9 cellular contexts compared by ENCODE assay signal in genomic region chr4:137531121-137531520, GRCh38. TPM values are rescaled to one million over a fixed set of nuclear protein-coding genes. Genes with fewer than 3 reads are reported as not detected.
A peak's percentile ranks its signal among the peaks of the same experiment; 100 is the strongest.
DNase-seq lines count a peak whose midpoint lies in the region; ATAC-seq, FAIRE-seq and TF ChIP-seq lines count a peak whose summit lies in the region.
"Had no signal": no experiment of that assay in that cellular context is flagged by ENCODE, and none has a peak within 500 bp of the region (broad histone marks: within the 10 kb centered on the region; RNA-seq: fewer than 3 reads in every experiment).

No MANE protein-coding gene starts in this region.

- H3K36me3 ChIP-seq in HAP-1 (replicated peaks): peaks cover 43% of the 10 kb centered on the region
- H3K36me3 ChIP-seq in keratinocyte (ENCODE audit: control insufficient read depth in 2 of 2, extremely low read depth in 1 of 2, insufficient read depth in 2 of 2, low read length in 2 of 2): no peaks in the 10 kb centered on the region

- no peaks in the 10 kb centered on the region for H3K27me3 ChIP-seq in HAP-1 (ENCODE audit: low read depth)
- H3K27me3 ChIP-seq in keratinocyte (ENCODE audit: control insufficient read depth, extremely low read depth, insufficient read depth, low read length): peaks cover 11% of the 10 kb centered on the region

- dilution Hi-C loops in keratinocyte (cut with MboI; ENCODE audit: extremely low pct_ligation_motif_present, low sequenced_read_pairs): no loop called here

- no peak overlapping the region for H2AFZ ChIP-seq in keratinocyte (ENCODE audit: control insufficient read depth, low read length)

- peak overlapping the region; percentile 59 for H3K4me2 ChIP-seq in keratinocyte (ENCODE audit: control insufficient read depth, extremely low read depth, insufficient read depth, low read depth, low read length)

- peak; percentile 51 to 57 for DNase-seq in HAP-1 (ENCODE audit: low spot score in 2 of 2)
- DNase-seq in cardiac fibroblast (ENCODE audit: low read depth in 2 of 2): peak; percentile 72 to 80
- DNase-seq in keratinocyte (ENCODE audit: low read depth, low spot score): no peak
- peak; percentile 71 for DNase-seq in stromal cell of bone marrow (ENCODE audit: low read depth)
- no peak for DNase-seq in kidney tubule cell (ENCODE audit: low spot score)
- no peak for DNase-seq in glomerular visceral epithelial cell (ENCODE audit: extremely low spot score)
- no peak for DNase-seq in COLO668 (lab: John Stamatoyannopoulos, UW; ENCODE audit: unreplicated experiment)
- DNase-seq: NCI-H524 treated with DMSO at 0.1 percent for 48 hours had no signal

- H3K9ac ChIP-seq in keratinocyte (ENCODE audit: control insufficient read depth, extremely low read depth, insufficient read depth, low read length): no peak overlapping the region

- ATAC-seq in HG03196 (IDR thresholded peaks at IDR 0.05; ENCODE audit: unreplicated experiment): no peak

- H3K27ac ChIP-seq in keratinocyte (ENCODE audit: control insufficient read depth, insufficient read depth, low read length): no peak overlapping the region

- H3K9me1 ChIP-seq in keratinocyte (ENCODE audit: control insufficient read depth, extremely low read depth, insufficient read depth, low read length): no peaks in the 10 kb centered on the region

- in situ Hi-C loops in HAP-1 (cut with MboI; ENCODE audit: low sequenced_read_pairs): no loop called here

- H3K4me1 ChIP-seq in HAP-1: peaks cover 34% of the 10 kb centered on the region
- H3K4me1 ChIP-seq in keratinocyte (ENCODE audit: control insufficient read depth, extremely low read depth, insufficient read depth, low read length): peaks cover 3% of the 10 kb centered on the region

- no peaks in the 10 kb centered on the region for H3K9me3 ChIP-seq in HAP-1
- H3K9me3 ChIP-seq in keratinocyte (ENCODE audit: control insufficient read depth, low read depth, low read length): no peaks in the 10 kb centered on the region

- TF ChIP-seq CTCF in cardiac fibroblast (IDR thresholded peaks at IDR 0.05; ENCODE audit: low read depth, low read length) (peak; percentile 58), keratinocyte (optimal IDR thresholded peaks at IDR 0.05 in 1 of 3, IDR thresholded peaks at IDR 0.05 in 1 of 3, conservative IDR thresholded peaks at IDR 0.05 in 1 of 3; ENCODE audit: extremely low read depth in 1 of 3, insufficient read depth in 2 of 3, low read length in 3 of 3) (peak in 1 of 3 experiments; percentile 4)

- H4K20me1 ChIP-seq in keratinocyte (ENCODE audit: control insufficient read depth, extremely low read depth, insufficient read depth, low read length): no peaks in the 10 kb centered on the region

- no peaks in the 10 kb centered on the region for H3K79me2 ChIP-seq in keratinocyte (ENCODE audit: control insufficient read depth, insufficient read depth, low read length)

- no peak for FAIRE-seq in keratinocyte (lab: Jason Lieb, UNC)

- H3K4me3 ChIP-seq in HAP-1 (peak overlapping the region; percentile 64), cardiac fibroblast (replicated peaks in 1 of 2; ENCODE audit: low read depth in 2 of 2, low read length in 2 of 2) (peak overlapping the region; percentile 74 to 76), keratinocyte (ENCODE audit: control insufficient read depth in 2 of 3, extremely low read depth in 1 of 3, insufficient read depth in 2 of 3, low read depth in 1 of 3, low read length in 3 of 3) (no peak overlapping the region)

RNA-seq across cellular contexts. Expression of gene PCDH18, which starts 1.2 kb away (rescaled TPM):
- polyA plus RNA-seq in keratinocyte: 0.02 to 0.13 TPM (median 0.08 TPM) in 3 replicates
- not detected for polyA plus RNA-seq in keratinocyte (2011; ENCODE audit: low read depth)
- 0.02 TPM in 1 of 2 replicates, not detected in the other for polyA plus RNA-seq in keratinocyte (2011; cell fraction: cytosol; rRNA removed)
- 0.03 and 0.07 TPM in 2 replicates for polyA plus RNA-seq in keratinocyte (2011; cell fraction: nucleus; rRNA removed)
- polyA plus RNA-seq in keratinocyte (2012; ENCODE audit: low replicate concordance): 0.02 TPM in 1 of 2 replicates, not detected in the other
- polyA minus RNA-seq in keratinocyte: 0.13 to 0.59 TPM (median 0.35 TPM) in 3 replicates
- polyA minus RNA-seq in keratinocyte (2011; cell fraction: cytosol; rRNA and poly(A)+ RNA removed): not detected
- 0.11 and 0.16 TPM in 2 replicates for polyA minus RNA-seq in keratinocyte (2011; cell fraction: nucleus; rRNA and poly(A)+ RNA removed)

Comparison
In these comparisons a context has a peak if more than half of its experiments do, and no peak if none do; other contexts are left out.
1. DNase-seq: peak in HAP-1 (2 of 2), cardiac fibroblast (2 of 2) and stromal cell of bone marrow (single experiment); none in keratinocyte (single experiment), kidney tubule cell (single experiment), glomerular visceral epithelial cell (single experiment) and COLO668 (single experiment).
2. H3K4me3 ChIP-seq: peak in HAP-1 (single experiment) and cardiac fibroblast (2 of 2); none in keratinocyte (0 of 3).